In genomic region chr5:34656001-34656699, GRCh38 we compare ENCODE assay signal across 8 cellular contexts. TPM values are rescaled to one million over a fixed set of nuclear protein-coding genes. Genes with fewer than 3 reads are reported as not detected.
DNase-seq lines count a peak whose midpoint lies in the region; ATAC-seq and TF ChIP-seq lines count a peak whose summit lies in the region.

Gene RAI14, plus strand, starts transcription at chr5:34656328. Its CDS starts 30,592 bp downstream, at chr5:34686920.

- intact Hi-C loops in activated B cell treated with CpG ODN at 0.5 μM for 24 hours (cut with micrococcal nuclease) = loop anchor here (5.0 kb wide), 2 partner anchors 181 to 241 kb away; partner anchors contain the start of gene TTC23L
- intact Hi-C loops in left lung (cut with DNase I) = no loop called here

- CTCF ChIA-PET in activated B cell treated with CpG ODN at 0.5 μM for 24 hours (lab: Charles Lee) = no interaction called here

- H3K4me1 Mint-ChIP-seq in activated B cell treated with CpG ODN at 0.5 μM for 24 hours = peaks cover 20% of the 10 kb centered on the region

- no peaks in the 10 kb centered on the region for H3K9me2 ChIP-seq in Loucy (replicated peaks; ENCODE audit: low read depth, low read length)

- peak within 1 kb of the TSS; percentile 88 for H3K9ac ChIP-seq in Loucy (ENCODE audit: low read depth, low read length, poor library complexity, severe bottlenecking)

- H3K27ac Mint-ChIP-seq in activated B cell treated with CpG ODN at 0.5 μM for 24 hours = peak within 1 kb of the TSS; percentile 13

- H3K27ac ChIP-seq in ectodermal cell (ENCODE audit: insufficient read depth, low read depth, low read length, poor library complexity, severe bottlenecking) = peak within 1 kb of the TSS; percentile 41
- peak within 1 kb of the TSS; percentile 92 to 95 for H3K27ac ChIP-seq in left lung

- no peaks in the 10 kb centered on the region for H4K20me1 ChIP-seq in Loucy (ENCODE audit: insufficient read depth, low read length, poor library complexity, severe bottlenecking)

- no peak for TF ChIP-seq CTCF in GM06990 (IDR thresholded peaks at IDR 0.05; ENCODE audit: insufficient read depth, low read length, poor library complexity, severe bottlenecking)
- no peak; the same call in 1 of the 2 replicates for TF ChIP-seq CTCF in Loucy (conservative IDR thresholded peaks at IDR 0.05; ENCODE audit: low read length)
- TF ChIP-seq CTCF in activated B cell treated with CpG ODN at 0.5 μM for 24 hours (IDR thresholded peaks at IDR 0.05) = no peak
- TF ChIP-seq CTCF in left lung (IDR thresholded peaks at IDR 0.05) = no peak

- H3K36me3 ChIP-seq in GM06990 (ENCODE audit: control insufficient read depth, insufficient read depth, low read length) (no peaks in the 10 kb centered on the region), Loucy (ENCODE audit: insufficient read depth, low read length) (no peaks in the 10 kb centered on the region), ectodermal cell (ENCODE audit: control insufficient read depth, insufficient read depth, low read length) (no peaks in the 10 kb centered on the region), left lung (no peaks in the 10 kb centered on the region)

- peaks cover 39% of the 10 kb centered on the region for H3K4me1 ChIP-seq in Loucy (ENCODE audit: insufficient read depth, low read length, poor library complexity, severe bottlenecking)
- H3K4me1 ChIP-seq in ectodermal cell (ENCODE audit: control insufficient read depth, insufficient read depth, low read length) = no peaks in the 10 kb centered on the region
- H3K4me1 ChIP-seq in left lung = peaks cover 0 to 26% of the 10 kb centered on the region in 2 donors

- peak within 1 kb of the TSS; percentile 81 for H2AFZ ChIP-seq in Loucy (ENCODE audit: low read length)

- H3F3A ChIP-seq in Loucy (ENCODE audit: low read depth) = peaks cover 14% of the 10 kb centered on the region; the same call in 1 of the 2 replicates

- H3K9me3 ChIP-seq in Loucy (ENCODE audit: insufficient read depth, low read depth, low read length) (no peaks in the 10 kb centered on the region), ectodermal cell (ENCODE audit: control insufficient read depth, low read length) (no peaks in the 10 kb centered on the region), left lung (no peaks in the 10 kb centered on the region)

- H3K36me3 Mint-ChIP-seq in activated B cell treated with CpG ODN at 0.5 μM for 24 hours (ENCODE audit: low read depth) = peaks cover 3% of the 10 kb centered on the region

- DNase-seq in GM06990 (ENCODE audit: extremely low read depth, insufficient read length) (peak; percentile 53), activated B cell treated with CpG ODN at 0.5 μM for 24 hours (peak; percentile 21), left lung (peak; percentile 85 to 92)
- peak; percentile 27 to 51 for DNase-seq in stimulated activated CD4-positive, alpha-beta T cell treated with anti-CD3 and anti-CD28 coated beads, Interleukin-2, amount 100 ng/mL, for 24 hours

- peaks cover 28% of the 10 kb centered on the region for H3K27me3 Mint-ChIP-seq in activated B cell treated with CpG ODN at 0.5 μM for 24 hours

- peak within 1 kb of the TSS; percentile 88 for H3K4me3 Mint-ChIP-seq in activated B cell treated with CpG ODN at 0.5 μM for 24 hours

- 0 to 1% methylated on average over 79 of the region's 79 CpGs for WGBS in ectodermal cell, 2 experiments

- H3K4me2 ChIP-seq in Loucy (ENCODE audit: low read depth, low read length, poor library complexity, severe bottlenecking) = peak within 1 kb of the TSS; percentile 98

- H3K9me3 Mint-ChIP-seq in activated B cell treated with CpG ODN at 0.5 μM for 24 hours = no peaks in the 10 kb centered on the region

- H3K4me3 ChIP-seq in GM06990 (replicated peaks; ENCODE audit: low read depth, low read length) (peak within 1 kb of the TSS; percentile 64), Loucy (ENCODE audit: low read length, poor library complexity, severe bottlenecking) (peak within 1 kb of the TSS; percentile 88), ectodermal cell (ENCODE audit: insufficient read depth, low read depth, low read length) (peak within 1 kb of the TSS; percentile 78), left lung (peak within 1 kb of the TSS; percentile 68 to 86)

- ATAC-seq in activated B cell treated with CpG ODN at 0.5 μM for 24 hours (ENCODE audit: low read depth) = peak; percentile 48
- ATAC-seq in left lung = peak; percentile 90
- no peak for ATAC-seq in HG03457 (IDR thresholded peaks at IDR 0.05; ENCODE audit: unreplicated experiment)
- no peak for ATAC-seq in HG03095 (IDR thresholded peaks at IDR 0.05; ENCODE audit: unreplicated experiment)

- peaks cover 37% of the 10 kb centered on the region for H3K79me2 ChIP-seq in Loucy (ENCODE audit: insufficient read depth, low read length)

- POLR2A ChIA-PET in activated B cell treated with CpG ODN at 0.5 μM for 24 hours (lab: Charles Lee) = no interaction called here

- H3K27me3 ChIP-seq in GM06990 (replicated peaks; ENCODE audit: control insufficient read depth, insufficient read depth, low read length) = no peaks in the 10 kb centered on the region; the same call in none of the 2 replicates
- no peaks in the 10 kb centered on the region for H3K27me3 ChIP-seq in Loucy (ENCODE audit: insufficient read depth, low read length, poor library complexity, severe bottlenecking)
- no peaks in the 10 kb centered on the region for H3K27me3 ChIP-seq in ectodermal cell (ENCODE audit: control insufficient read depth, insufficient read depth, low read length, poor library complexity, severe bottlenecking)
- H3K27me3 ChIP-seq in left lung = peaks cover 0 to 56% of the 10 kb centered on the region in 2 donors

RNA-seq across cellular contexts. Expression of gene RAI14, which starts in this region (rescaled TPM):
- total RNA-seq in activated B cell treated with CpG ODN at 0.5 μM for 24 hours (1.1 and 1.6 TPM in 2 replicates), left lung (100 to 1,000 TPM in 1 of 2 donors, 10 to 100 TPM in 1; 75.0 to 109 TPM)
- polyA plus RNA-seq in ectodermal cell (2013, experiment 1 of 4) = 60.6 TPM
- polyA plus RNA-seq in ectodermal cell (2013, experiment 2 of 4) = 55.0 TPM
- 47.9 TPM for polyA plus RNA-seq in ectodermal cell (2013, experiment 3 of 4)
- 48.6 TPM for polyA plus RNA-seq in ectodermal cell (2013, experiment 4 of 4)

Comparison
In these comparisons a context has a peak if more than half of its experiments do, and no peak if none do; other contexts are left out.
1. RNA of gene RAI14 (total RNA-seq): 75.0 to 109 TPM in left lung; 1.1 to 1.6 TPM in activated B cell treated with CpG ODN at 0.5 μM for 24 hours; every median in the first group is over 10 times any median in the second.
2. DNase-seq: peak in every context shown above with its lines; median percentile 88 in left lung; 53 in GM06990; 39 in stimulated activated CD4-positive, alpha-beta T cell treated with anti-CD3 and anti-CD28 coated beads, Interleukin-2, amount 100 ng/mL, for 24 hours; 21 in activated B cell treated with CpG ODN at 0.5 μM for 24 hours.
3. ATAC-seq: peak in activated B cell treated with CpG ODN at 0.5 μM for 24 hours (single experiment) and left lung (single experiment); none in HG03457 (single experiment) and HG03095 (single experiment).
4. Peak in every context shown above with its lines, with median percentiles within 50 percentile points of each other: H3K4me3 ChIP-seq.